ENCODE assay signal across 2 cellular contexts in genomic region chr17:76849160-76849559, GRCh38. TPM values are rescaled to one million over a fixed set of nuclear protein-coding genes. Genes with fewer than 3 reads are reported as not detected.
"Had no signal": no experiment of that assay in that cellular context is flagged by ENCODE, and none has a peak within 500 bp of the region (broad histone marks: within the 10 kb centered on the region; RNA-seq: fewer than 3 reads in every experiment).

No MANE protein-coding gene starts in this region.

RNA-seq across cellular contexts. Expression of gene MGAT5B, which starts 19.0 kb away (rescaled TPM):
- total RNA-seq: HT-29 had no signal
- polyA plus RNA-seq: IgD-negative memory B cell had no signal
